8 cellular contexts compared by ENCODE assay signal in the genomic region with DNA sequence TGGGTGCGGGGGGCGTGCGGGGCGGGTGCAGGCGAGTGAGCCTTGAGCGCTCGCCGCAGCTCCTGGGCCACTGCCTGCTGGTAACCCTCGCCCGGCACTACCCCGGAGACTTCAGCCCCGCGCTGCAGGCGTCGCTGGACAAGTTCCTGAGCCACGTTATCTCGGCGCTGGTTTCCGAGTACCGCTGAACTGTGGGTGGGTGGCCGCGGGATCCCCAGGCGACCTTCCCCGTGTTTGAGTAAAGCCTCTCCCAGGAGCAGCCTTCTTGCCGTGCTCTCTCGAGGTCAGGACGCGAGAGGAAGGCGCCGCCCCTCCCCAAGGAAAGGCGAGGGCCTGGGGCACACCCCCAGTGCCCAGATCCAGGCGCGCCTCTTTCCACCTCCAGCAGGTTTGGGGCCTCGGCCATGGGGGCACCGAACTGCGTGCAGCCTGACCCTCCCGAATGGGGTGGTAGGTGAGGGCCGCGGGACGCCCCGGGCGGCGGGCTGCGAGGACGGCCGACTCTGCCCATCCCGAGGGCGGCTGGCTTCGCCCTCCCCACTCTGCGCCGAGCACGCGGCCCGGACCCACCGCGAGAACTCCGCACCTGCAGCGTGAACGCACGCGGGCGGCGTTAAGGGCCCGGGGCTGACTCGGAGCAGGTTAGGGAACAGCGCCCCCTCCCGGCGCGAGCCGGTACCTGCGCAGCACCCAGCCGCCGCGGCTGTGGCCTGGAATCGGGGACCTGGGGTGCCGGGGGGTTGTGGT. TPM values are rescaled to one million over a fixed set of nuclear protein-coding genes. Genes with fewer than 3 reads are reported as not detected.
A peak's percentile ranks its signal among the peaks of the same experiment; 100 is the strongest.
DNase-seq lines count a peak whose midpoint lies in the region; ATAC-seq and TF ChIP-seq lines count a peak whose summit lies in the region.

No MANE protein-coding gene starts in this region.

- H3K4me1 ChIP-seq in HEK293 (ENCODE audit: control insufficient read depth, insufficient read depth, low read length) = peaks cover 3% of the 10 kb centered on the region; the same call in 1 of the 2 replicates

- H3K4me3 Mint-ChIP-seq in activated CD4-positive, alpha-beta T cell treated with anti-CD3 and anti-CD28 coated beads for 36 hours = peak overlapping the region; percentile 39

- peak; percentile 88 for ATAC-seq in activated CD4-positive, alpha-beta T cell treated with anti-CD3 and anti-CD28 coated beads for 36 hours
- ATAC-seq in left colon = peak; percentile 80
- no peak for ATAC-seq in HG03139 (IDR thresholded peaks at IDR 0.05; ENCODE audit: unreplicated experiment)

- CTCF ChIA-PET in HEK293 (lab: Yijun Ruan, JAX) = interaction anchor here (0.6 to 2.5 kb wide), 28 partner anchors 10 to 183 kb away, joined by 3 to 25 read pairs (median 5); no protein-coding TSS in a partner anchor
- CTCF ChIA-PET in activated CD4-positive, alpha-beta T cell treated with anti-CD3 and anti-CD28 coated beads for 36 hours (lab: Charles Lee) = interaction anchor here (0.6 to 1.7 kb wide), 16 partner anchors 11 to 243 kb away, joined by 3 to 10 read pairs (median 3); no protein-coding TSS in a partner anchor

- H3K9me3 Mint-ChIP-seq in activated CD4-positive, alpha-beta T cell treated with anti-CD3 and anti-CD28 coated beads for 36 hours (ENCODE audit: low read depth) = no peaks in the 10 kb centered on the region

- peak overlapping the region; percentile 25; the same call in 1 of the 2 replicates for H3K27ac ChIP-seq in HEK293 (ENCODE audit: extremely low read depth, low read depth, low read length)

- H3K36me3 ChIP-seq in HEK293 (ENCODE audit: control insufficient read depth in 2 of 2, insufficient read depth in 1 of 2, low read length in 2 of 2) = peaks cover 0 to 9% of the 10 kb centered on the region in 2 experiments; a peak in 2 of 3 replicates

- intact Hi-C loops in activated CD4-positive, alpha-beta T cell treated with anti-CD3 and anti-CD28 coated beads for 36 hours (cut with DNase I, micrococcal nuclease) = loop anchor here (1.0 kb wide), 5 partner anchors 43 to 128 kb away; partner anchors contain the start of genes NPRL3 (in 1 of the 2), POLR3K (in 1 of the 2) and SNRNP25 (in 1 of the 2)
- intact Hi-C loops in left colon (cut with DNase I, micrococcal nuclease) = loop anchor here in 1 of 2 donors (5.0 kb wide), 1 partner anchor 74 kb away; no protein-coding TSS in a partner anchor

- peaks cover 21% of the 10 kb centered on the region for H3K27me3 Mint-ChIP-seq in activated CD4-positive, alpha-beta T cell treated with anti-CD3 and anti-CD28 coated beads for 36 hours

- H3K9me3 ChIP-seq in HEK293 (ENCODE audit: control insufficient read depth, insufficient read depth, low read depth, low read length) = no peaks in the 10 kb centered on the region

- no peak overlapping the region for H3K27ac Mint-ChIP-seq in activated CD4-positive, alpha-beta T cell treated with anti-CD3 and anti-CD28 coated beads for 36 hours

- TF ChIP-seq CTCF in HEK293 (tag by site-specific recombination; IDR thresholded peaks at IDR 0.05) = peak; percentile 96

- DNase-seq in CD1c-positive myeloid dendritic cell (ENCODE audit: extremely low spot score) (peak; percentile 83), NCI-H345 treated with DMSO at 0.1 percent for 48 hours (lab: John Stamatoyannopoulos, UW; ENCODE audit: unreplicated experiment) (peak; percentile 34), cerebellum (ENCODE audit: low spot score) (peak; percentile 73), left colon (peak; percentile 48 to 82)
- peak; percentile 94 for DNase-seq in activated CD4-positive, alpha-beta T cell treated with anti-CD3 and anti-CD28 coated beads for 36 hours
- DNase-seq in stimulated activated CD4-positive, alpha-beta T cell treated with anti-CD3 and anti-CD28 coated beads, Interleukin-2, amount 100 ng/mL, for 4 hours (ENCODE audit: low read depth) = peak; percentile 77

- peaks cover 4% of the 10 kb centered on the region for H3K36me3 Mint-ChIP-seq in activated CD4-positive, alpha-beta T cell treated with anti-CD3 and anti-CD28 coated beads for 36 hours (ENCODE audit: low read depth)

- peaks cover 3% of the 10 kb centered on the region for H3K4me1 Mint-ChIP-seq in activated CD4-positive, alpha-beta T cell treated with anti-CD3 and anti-CD28 coated beads for 36 hours

- POLR2A ChIA-PET in HEK293 (lab: Yijun Ruan, JAX) = interaction anchor here (0.5 kb wide), 1 partner anchor 109 kb away, joined by 6 read pairs; no protein-coding TSS in a partner anchor
- POLR2A ChIA-PET in activated CD4-positive, alpha-beta T cell treated with anti-CD3 and anti-CD28 coated beads for 36 hours (lab: Charles Lee) = no interaction called here

- no peak overlapping the region; the same call in 1 of the 2 replicates for H3K4me3 ChIP-seq in HEK293 (ENCODE audit: low read depth, low read length)

TF ChIP-seq in HEK293, 187 proteins besides CTCF, POLR2A, EP300 and RAD21 (continues in another document):
- TF ChIP-seq TRIM28 (IDR thresholded peaks at IDR 0.05; ENCODE audit: borderline replicate concordance, low read length) (no peak), ZBTB8A (tag by site-specific recombination; IDR thresholded peaks at IDR 0.05) (peak; percentile 97), YY2 (tag by site-specific recombination; IDR thresholded peaks at IDR 0.05) (0 out of 2 replicates have a peak, but pooled peaks have one; percentile 6), ZNF837 (tag by site-specific recombination; IDR thresholded peaks at IDR 0.05) (0 out of 2 replicates have a peak, but pooled peaks have one; percentile 22), ZNF449 (tag by site-specific recombination; IDR thresholded peaks at IDR 0.05) (no peak), ZNF654 (tag by site-specific recombination; IDR thresholded peaks at IDR 0.05; ENCODE audit: low read depth) (peak; percentile 66), ZNF24 (tag by site-specific recombination; IDR thresholded peaks at IDR 0.05) (0 out of 2 replicates have a peak, but pooled peaks have one; percentile 18), ZNF19 (tag by site-specific recombination; IDR thresholded peaks at IDR 0.05; ENCODE audit: low read depth) (no peak), ZEB2 (tag by site-specific recombination; IDR thresholded peaks at IDR 0.05) (peak; percentile 86; the same call in 1 of the 2 replicates), ZNF544 (tag by site-specific recombination; IDR thresholded peaks at IDR 0.05) (no peak), ZNF555 (tag by site-specific recombination; conservative IDR thresholded peaks at IDR 0.05) (no peak), KLF1 (tag by site-specific recombination; IDR thresholded peaks at IDR 0.05) (peak; percentile 64), ZNF433 (tag by site-specific recombination; IDR thresholded peaks at IDR 0.05; ENCODE audit: low read depth) (no peak), GLIS2 (tag by site-specific recombination; IDR thresholded peaks at IDR 0.05) (peak; percentile 55; the same call in 1 of the 2 replicates), KLF8 (tag by site-specific recombination; IDR thresholded peaks at IDR 0.05) (peak; percentile 83; the same call in 1 of the 2 replicates)
- TF ChIP-seq, protein P1, sequence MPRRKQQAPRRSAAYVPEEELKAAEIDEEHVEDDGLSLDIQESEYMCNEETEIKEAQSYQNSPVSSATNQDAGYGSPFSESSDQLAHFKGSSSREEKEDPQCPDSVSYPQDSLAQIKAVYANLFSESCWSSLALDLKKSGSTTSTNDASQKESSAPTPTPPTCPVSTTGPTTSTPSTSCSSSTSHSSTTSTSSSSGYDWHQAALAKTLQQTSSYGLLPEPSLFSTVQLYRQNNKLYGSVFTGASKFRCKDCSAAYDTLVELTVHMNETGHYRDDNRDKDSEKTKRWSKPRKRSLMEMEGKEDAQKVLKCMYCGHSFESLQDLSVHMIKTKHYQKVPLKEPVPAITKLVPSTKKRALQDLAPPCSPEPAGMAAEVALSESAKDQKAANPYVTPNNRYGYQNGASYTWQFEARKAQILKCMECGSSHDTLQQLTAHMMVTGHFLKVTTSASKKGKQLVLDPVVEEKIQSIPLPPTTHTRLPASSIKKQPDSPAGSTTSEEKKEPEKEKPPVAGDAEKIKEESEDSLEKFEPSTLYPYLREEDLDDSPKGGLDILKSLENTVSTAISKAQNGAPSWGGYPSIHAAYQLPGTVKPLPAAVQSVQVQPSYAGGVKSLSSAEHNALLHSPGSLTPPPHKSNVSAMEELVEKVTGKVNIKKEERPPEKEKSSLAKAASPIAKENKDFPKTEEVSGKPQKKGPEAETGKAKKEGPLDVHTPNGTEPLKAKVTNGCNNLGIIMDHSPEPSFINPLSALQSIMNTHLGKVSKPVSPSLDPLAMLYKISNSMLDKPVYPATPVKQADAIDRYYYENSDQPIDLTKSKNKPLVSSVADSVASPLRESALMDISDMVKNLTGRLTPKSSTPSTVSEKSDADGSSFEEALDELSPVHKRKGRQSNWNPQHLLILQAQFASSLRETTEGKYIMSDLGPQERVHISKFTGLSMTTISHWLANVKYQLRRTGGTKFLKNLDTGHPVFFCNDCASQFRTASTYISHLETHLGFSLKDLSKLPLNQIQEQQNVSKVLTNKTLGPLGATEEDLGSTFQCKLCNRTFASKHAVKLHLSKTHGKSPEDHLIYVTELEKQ (tag by site-specific recombination; IDR thresholded peaks at IDR 0.05; ENCODE audit: borderline replicate concordance) = no peak

RNA-seq across cellular contexts. Expression of gene HBQ1, which starts 0.8 kb away (rescaled TPM):
- 1 to 10 TPM in 1 of 2 experiments, under 1 TPM in 1; 0.37 to 1.1 TPM for total RNA-seq in activated CD4-positive, alpha-beta T cell treated with anti-CD3 and anti-CD28 coated beads for 36 hours
- total RNA-seq in cerebellum (1.7 TPM), left colon (not detected)

RNA-seq across cellular contexts. Expression of gene HBA1, which starts 4.6 kb away (rescaled TPM):
- not detected for total RNA-seq in activated CD4-positive, alpha-beta T cell treated with anti-CD3 and anti-CD28 coated beads for 36 hours
- total RNA-seq in cerebellum = 1,023 TPM
- 10 to 100 TPM in 1 of 2 donors, 1 to 10 TPM in 1; 2.4 to 20.8 TPM for total RNA-seq in left colon

RNA-seq across cellular contexts. Expression of gene HBA2, which starts 8.4 kb away (rescaled TPM):
- not detected for total RNA-seq in activated CD4-positive, alpha-beta T cell treated with anti-CD3 and anti-CD28 coated beads for 36 hours
- total RNA-seq in cerebellum (1,595 TPM), left colon (10 to 100 TPM in 1 of 2 donors, 1 to 10 TPM in 1; 4.9 to 14.0 TPM)

RNA-seq across cellular contexts. Expression of gene HBM, which starts 15.3 kb away (rescaled TPM):
- total RNA-seq in activated CD4-positive, alpha-beta T cell treated with anti-CD3 and anti-CD28 coated beads for 36 hours = not detected
- total RNA-seq in cerebellum (12.8 TPM), left colon (not detected)

RNA-seq across cellular contexts. Expression of gene HBZ, which starts 28.6 kb away (rescaled TPM):
- total RNA-seq in activated CD4-positive, alpha-beta T cell treated with anti-CD3 and anti-CD28 coated beads for 36 hours = not detected
- total RNA-seq in cerebellum (not detected), left colon (not detected)

Comparison
In these comparisons a context has a peak if more than half of its experiments do, and no peak if none do; other contexts are left out.
1. DNase-seq: peak in every context shown above with its lines; median percentile 94 in activated CD4-positive, alpha-beta T cell treated with anti-CD3 and anti-CD28 coated beads for 36 hours; 83 in CD1c-positive myeloid dendritic cell; 77 in stimulated activated CD4-positive, alpha-beta T cell treated with anti-CD3 and anti-CD28 coated beads, Interleukin-2, amount 100 ng/mL, for 4 hours; 73 in cerebellum; 65 in left colon; 34 in NCI-H345 treated with DMSO at 0.1 percent for 48 hours.